Comparison of ENCODE assay signal across 8 cellular contexts in the genomic region with DNA sequence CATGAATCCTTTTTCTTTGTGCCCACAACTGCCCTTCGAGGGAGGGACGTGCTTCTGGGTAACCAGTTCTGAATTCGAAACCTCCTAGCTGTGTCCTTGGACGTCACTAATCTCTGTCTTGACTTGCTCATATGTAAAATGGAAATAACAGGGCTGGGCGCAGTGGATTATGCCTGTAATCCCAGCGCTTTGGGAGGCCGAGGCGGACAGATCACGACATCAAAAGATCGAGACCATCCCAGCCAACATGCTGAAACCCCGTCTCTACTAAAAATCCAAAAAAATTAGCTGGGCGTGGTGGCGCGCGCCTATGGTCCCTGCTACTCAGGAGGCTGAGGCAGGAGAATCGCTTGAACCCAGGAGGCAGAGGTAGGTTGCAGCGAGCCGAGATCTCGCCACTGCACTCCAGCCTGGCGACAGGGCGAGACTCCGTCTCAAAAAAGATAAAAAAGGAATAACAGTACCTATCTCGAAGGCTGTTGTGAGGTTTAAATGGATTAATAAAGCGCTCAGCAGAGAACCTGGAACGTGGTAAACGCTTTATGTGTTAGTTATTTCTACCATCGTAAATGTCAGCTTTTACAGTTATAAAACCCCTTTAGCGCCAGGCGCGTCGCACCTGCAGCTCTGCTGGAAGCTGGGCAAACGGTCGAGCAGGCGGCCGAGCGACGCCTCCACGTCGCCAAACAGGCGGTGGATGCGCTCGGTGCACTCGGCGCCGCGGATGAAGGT. TPM values are rescaled to one million over a fixed set of nuclear protein-coding genes. Genes with fewer than 3 reads are reported as not detected.
DNase-seq lines count a peak whose midpoint lies in the region; ATAC-seq and TF ChIP-seq lines count a peak whose summit lies in the region.

No MANE protein-coding gene starts in this region.

- ATAC-seq in GM19397 (IDR thresholded peaks at IDR 0.05; ENCODE audit: unreplicated experiment), result no peak

- 20% methylated on average over 46 of the region's 46 CpGs for WGBS in liver
- 30% methylated on average over 29 of the region's 46 CpGs for WGBS in suprapubic skin

- peak overlapping the region; percentile 90 for H3K27ac ChIP-seq in liver (ENCODE audit: low read depth in 1 of 2, low read length in 2 of 2)
- peak overlapping the region; percentile 92 for H3K27ac ChIP-seq in suprapubic skin

- H3K4me1 ChIP-seq in liver (ENCODE audit: control insufficient read depth in 4 of 4, insufficient read depth in 4 of 4, low read length in 3 of 4) (peaks cover 7 to 35% (median 21%) of the 10 kb centered on the region in 4 donors), suprapubic skin (peaks cover 36% of the 10 kb centered on the region)

- DNase-seq in NCI-H748 treated with DMSO at 0.1 percent for 48 hours (lab: John Stamatoyannopoulos, UW), result peak; percentile 31
- no peak for DNase-seq in NCI-H748 (lab: John Stamatoyannopoulos, UW; ENCODE audit: unreplicated experiment)
- no peak for DNase-seq in astrocyte of the cerebellum (ENCODE audit: low read depth)
- DNase-seq in suprapubic skin (ENCODE audit: low spot score in 2 of 2), result peak in 1 of 2 donors; percentile 56
- no peak for DNase-seq in C1 segment of cervical spinal cord (lab: John Stamatoyannopoulos, UW)
- no peak for DNase-seq in DMS153 treated with DMSO at 0.1 percent for 48 hours (lab: John Stamatoyannopoulos, UW; ENCODE audit: unreplicated experiment)

- H3K27me3 ChIP-seq in liver (ENCODE audit: control insufficient read depth in 4 of 4, insufficient read depth in 4 of 4, low read length in 3 of 4), result no peaks in the 10 kb centered on the region
- no peaks in the 10 kb centered on the region for H3K27me3 ChIP-seq in suprapubic skin

- H3K36me3 ChIP-seq in liver (ENCODE audit: control insufficient read depth in 4 of 4, insufficient read depth in 3 of 4, low read depth in 1 of 4, low read length in 3 of 4) (peaks cover 11 to 45% (median 43%) of the 10 kb centered on the region in 4 donors), suprapubic skin (peaks cover 41% of the 10 kb centered on the region)

- H3K9me3 ChIP-seq in liver (ENCODE audit: control insufficient read depth in 4 of 4, low read length in 3 of 4), result no peaks in the 10 kb centered on the region
- no peaks in the 10 kb centered on the region for H3K9me3 ChIP-seq in suprapubic skin

- peak overlapping the region; percentile 95 for H3K4me3 ChIP-seq in astrocyte of the cerebellum (ENCODE audit: low read depth, low read length)
- H3K4me3 ChIP-seq in liver (ENCODE audit: low read depth in 1 of 3, low read length in 3 of 3), result peak overlapping the region; percentile 69 to 94 (median 90)
- peak overlapping the region; percentile 93 for H3K4me3 ChIP-seq in suprapubic skin

- TF ChIP-seq EP300 in suprapubic skin (IDR thresholded peaks at IDR 0.05), result no peak

- TF ChIP-seq CTCF in astrocyte of the cerebellum (IDR thresholded peaks at IDR 0.05; ENCODE audit: low read depth, low read length, missing control alignments) (no peak), liver (IDR thresholded peaks at IDR 0.05; ENCODE audit: low read depth, low read length, missing input control) (peak; percentile 6), suprapubic skin (IDR thresholded peaks at IDR 0.05) (no peak)

- TF ChIP-seq POLR2A in suprapubic skin (IDR thresholded peaks at IDR 0.05), result no peak

- in situ Hi-C loops in astrocyte of the cerebellum (cut with HindIII; ENCODE audit: low sequenced_read_pairs), result no loop called here

- peak overlapping the region; percentile 85 to 91 for H3K9ac ChIP-seq in liver (ENCODE audit: low read depth in 1 of 2, low read length in 2 of 2)

- no peak for TF ChIP-seq RAD21 in liver (IDR thresholded peaks at IDR 0.05)

TF ChIP-seq in liver, 16 proteins besides CTCF, POLR2A, EP300 and RAD21:
- no peak for TF ChIP-seq GABPA (IDR thresholded peaks at IDR 0.05 in 1 of 2, conservative IDR thresholded peaks at IDR 0.05 in 1 of 2)
- TF ChIP-seq, protein P1, sequence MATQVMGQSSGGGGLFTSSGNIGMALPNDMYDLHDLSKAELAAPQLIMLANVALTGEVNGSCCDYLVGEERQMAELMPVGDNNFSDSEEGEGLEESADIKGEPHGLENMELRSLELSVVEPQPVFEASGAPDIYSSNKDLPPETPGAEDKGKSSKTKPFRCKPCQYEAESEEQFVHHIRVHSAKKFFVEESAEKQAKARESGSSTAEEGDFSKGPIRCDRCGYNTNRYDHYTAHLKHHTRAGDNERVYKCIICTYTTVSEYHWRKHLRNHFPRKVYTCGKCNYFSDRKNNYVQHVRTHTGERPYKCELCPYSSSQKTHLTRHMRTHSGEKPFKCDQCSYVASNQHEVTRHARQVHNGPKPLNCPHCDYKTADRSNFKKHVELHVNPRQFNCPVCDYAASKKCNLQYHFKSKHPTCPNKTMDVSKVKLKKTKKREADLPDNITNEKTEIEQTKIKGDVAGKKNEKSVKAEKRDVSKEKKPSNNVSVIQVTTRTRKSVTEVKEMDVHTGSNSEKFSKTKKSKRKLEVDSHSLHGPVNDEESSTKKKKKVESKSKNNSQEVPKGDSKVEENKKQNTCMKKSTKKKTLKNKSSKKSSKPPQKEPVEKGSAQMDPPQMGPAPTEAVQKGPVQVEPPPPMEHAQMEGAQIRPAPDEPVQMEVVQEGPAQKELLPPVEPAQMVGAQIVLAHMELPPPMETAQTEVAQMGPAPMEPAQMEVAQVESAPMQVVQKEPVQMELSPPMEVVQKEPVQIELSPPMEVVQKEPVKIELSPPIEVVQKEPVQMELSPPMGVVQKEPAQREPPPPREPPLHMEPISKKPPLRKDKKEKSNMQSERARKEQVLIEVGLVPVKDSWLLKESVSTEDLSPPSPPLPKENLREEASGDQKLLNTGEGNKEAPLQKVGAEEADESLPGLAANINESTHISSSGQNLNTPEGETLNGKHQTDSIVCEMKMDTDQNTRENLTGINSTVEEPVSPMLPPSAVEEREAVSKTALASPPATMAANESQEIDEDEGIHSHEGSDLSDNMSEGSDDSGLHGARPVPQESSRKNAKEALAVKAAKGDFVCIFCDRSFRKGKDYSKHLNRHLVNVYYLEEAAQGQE (IDR thresholded peaks at IDR 0.05), result no peak

RNA-seq across cellular contexts. Expression of a gene that starts 0.6 kb away (rescaled TPM):
- total RNA-seq in liver (10 to 100 TPM; 28.8 to 37.4 TPM), suprapubic skin (10 to 100 TPM; 45.3 to 70.4 (median 57.0) TPM)
- polyA plus RNA-seq in liver, result 10 to 100 TPM; 11.2 to 19.6 TPM

RNA-seq across cellular contexts. Expression of a gene that starts 0.8 kb away (rescaled TPM):
- total RNA-seq in liver, result 10 to 100 TPM; 11.7 to 14.0 TPM
- 10 to 100 TPM in 1 of 2 donors, 1 to 10 TPM in 1; 7.4 to 10.5 TPM for polyA plus RNA-seq in liver
- total RNA-seq in suprapubic skin, result 10 to 100 TPM in 3 of 4 donors, 1 to 10 TPM in 1; 9.8 to 24.0 (median 19.7) TPM

RNA-seq across cellular contexts. Expression of a gene that starts 8.3 kb away (rescaled TPM):
- total RNA-seq in liver (10 to 100 TPM; 16.8 to 31.3 TPM), suprapubic skin (10 to 100 TPM; 12.2 to 25.4 (median 21.2) TPM)
- polyA plus RNA-seq in liver, result 10 to 100 TPM; 22.2 to 24.0 TPM

RNA-seq across cellular contexts. Expression of a gene that starts 12.9 kb away (rescaled TPM):
- 10 to 100 TPM; 10.6 to 46.2 TPM for total RNA-seq in liver
- polyA plus RNA-seq in liver, result 10 to 100 TPM in 1 of 2 donors, under 1 TPM in 1; 0.18 to 11.4 TPM
- total RNA-seq in suprapubic skin, result 1 to 10 TPM in 1 of 4 donors, under 1 TPM in 1, not detected in 2; 0.98 to 1.5 TPM

RNA-seq across cellular contexts. Expression of a gene that starts 27.6 kb away (rescaled TPM):
- 10 to 100 TPM; 13.3 to 15.2 TPM for total RNA-seq in liver
- polyA plus RNA-seq in liver, result 10 to 100 TPM; 13.7 to 15.7 TPM
- total RNA-seq in suprapubic skin, result 10 to 100 TPM; 32.5 to 46.6 (median 37.6) TPM
